Comparison of ENCODE assay signal across 19 cellular contexts in the genomic region with DNA sequence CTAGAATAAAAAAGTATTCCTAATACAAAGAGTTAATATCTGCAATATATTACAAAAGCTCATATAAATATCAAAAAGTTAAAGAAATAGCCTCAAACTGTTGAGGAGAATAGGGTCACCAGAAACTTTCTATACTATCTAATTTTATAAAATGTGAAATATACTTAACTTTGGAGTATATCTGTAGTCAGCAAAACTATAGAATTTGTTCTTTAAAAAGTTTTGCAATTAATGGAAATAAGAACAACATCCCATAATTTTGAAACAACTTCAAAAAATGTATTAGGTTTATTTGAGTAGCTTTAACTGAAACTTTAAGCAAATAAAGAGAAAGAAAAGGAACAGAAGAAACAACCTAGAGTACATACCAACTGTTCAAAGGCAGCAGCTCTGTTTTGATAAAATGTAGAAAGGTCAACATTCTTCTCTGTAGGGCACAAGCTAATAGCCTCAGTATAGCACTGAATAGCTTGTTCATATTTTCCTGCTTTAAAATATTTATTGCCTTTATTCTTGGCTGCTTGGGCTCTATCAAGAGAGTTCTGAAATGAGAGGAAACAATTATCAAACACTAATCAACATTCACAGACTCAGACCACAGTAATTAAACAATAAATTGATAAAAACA. TPM values are rescaled to one million over a fixed set of nuclear protein-coding genes. Genes with fewer than 3 reads are reported as not detected.
DNase-seq lines count a peak whose midpoint lies in the region; ATAC-seq, FAIRE-seq and TF ChIP-seq lines count a peak whose summit lies in the region.
"Had no signal": no experiment of that assay in that cellular context is flagged by ENCODE, and none has a peak within 500 bp of the region (broad histone marks: within the 10 kb centered on the region; RNA-seq: fewer than 3 reads in every experiment).

No MANE protein-coding gene starts in this region.

- intact Hi-C loops in Right ventricle myocardium inferior (cut with DNase I): no loop called here
- intact Hi-C loops in cardiac septum (cut with DNase I): no loop called here
- intact Hi-C loops in left lung (cut with DNase I): no loop called here
- intact Hi-C loops in thyroid gland (cut with DNase I): no loop called here

- no peaks in the 10 kb centered on the region for H3K27me3 ChIP-seq in left lung
- no peaks in the 10 kb centered on the region for H3K27me3 ChIP-seq in thyroid gland
- H3K27me3 ChIP-seq: dorsolateral prefrontal cortex had no signal

- peak; percentile 85 for FAIRE-seq in colon (lab: Jason Lieb, UNC)
- FAIRE-seq: astrocyte had no signal

- H3K4me1 ChIP-seq in left lung (peaks cover 0 to 5% of the 10 kb centered on the region in 2 donors), thyroid gland (peaks cover 25 to 30% of the 10 kb centered on the region in 2 donors)

- peaks cover 0 to 59% of the 10 kb centered on the region in 2 donors for H3K36me3 ChIP-seq in left lung
- H3K36me3 ChIP-seq in thyroid gland: peaks cover 7 to 12% of the 10 kb centered on the region in 2 donors

- no peak overlapping the region for H3K4me3 ChIP-seq in left lung
- H3K4me3 ChIP-seq in thyroid gland (replicated peaks in 1 of 3): no peak overlapping the region
- H3K4me3 ChIP-seq: dorsolateral prefrontal cortex had no signal

- ATAC-seq in Right ventricle myocardium inferior (peak; percentile 79), left lung (peak; percentile 85), HG03469 (IDR thresholded peaks at IDR 0.05; ENCODE audit: unreplicated experiment) (no peak), GM21381 (IDR thresholded peaks at IDR 0.05; ENCODE audit: unreplicated experiment) (no peak)
- ATAC-seq: esophagus mucosa; left colon; stimulated activated naive CD8-positive, alpha-beta T cell treated with anti-CD3 and anti-CD28 coated beads, Interleukin-15, Interleukin-2, amounts not matched to agents 100 U/mL and 50 U/mL, for 24 hours had no signal

- H3K27ac ChIP-seq in left lung (no peak overlapping the region), thyroid gland (peak overlapping the region; percentile 50 to 92 (median 78))
- H3K27ac ChIP-seq: dorsolateral prefrontal cortex, HL-60, KMS-11 had no signal

- peaks cover 0 to 16% of the 10 kb centered on the region in 2 donors for H3K9me3 ChIP-seq in left lung
- H3K9me3 ChIP-seq in thyroid gland: no peaks in the 10 kb centered on the region

- no peak for TF ChIP-seq POLR2A in thyroid gland (IDR thresholded peaks at IDR 0.05)

- TF ChIP-seq CTCF in left lung (IDR thresholded peaks at IDR 0.05): no peak
- no peak for TF ChIP-seq CTCF in thyroid gland (IDR thresholded peaks at IDR 0.05)

- DNase-seq in Right ventricle myocardium inferior (ENCODE audit: missing footprints) (no peak), cardiac septum (ENCODE audit: low spot score) (no peak), left lung (no peak), thyroid gland (no peak), inferior parietal cortex (ENCODE audit: extremely low spot score) (no peak)
- DNase-seq: activated effector memory CD4-positive, alpha-beta T cell treated with Interleukin-2 at 50 U/mL for 16 hours; DMS79 treated with DMSO at 0.1 percent for 48 hours; dorsolateral prefrontal cortex; hypothalamus; left colon; NCI-H1092 treated with DMSO at 0.1 percent for 48 hours; stimulated activated naive CD8-positive, alpha-beta T cell treated with anti-CD3 and anti-CD28 coated beads, Interleukin-15, Interleukin-2, amounts not matched to agents 100 U/mL and 50 U/mL, for 24 hours had no signal

RNA-seq across cellular contexts. Expression of a gene that starts 14.3 kb away (rescaled TPM):
- total RNA-seq in Right ventricle myocardium inferior: 65.9 TPM
- 54.0 TPM for total RNA-seq in cardiac septum
- 10 to 100 TPM; 28.0 to 31.4 TPM for total RNA-seq in left lung
- 10 to 100 TPM; 51.9 to 58.0 (median 53.5) TPM for total RNA-seq in thyroid gland

RNA-seq across cellular contexts. Expression of a gene that starts 14.8 kb away (rescaled TPM):
- total RNA-seq in Right ventricle myocardium inferior (2.4 TPM), cardiac septum (4.6 TPM), left lung (1 to 10 TPM; 1.4 to 2.1 TPM), thyroid gland (10 to 100 TPM in 2 of 4 donors, 1 to 10 TPM in 2; 8.2 to 15.8 (median 9.9) TPM)

RNA-seq across cellular contexts. Expression of a gene that starts 52.0 kb away (rescaled TPM):
- total RNA-seq in Right ventricle myocardium inferior (51.3 TPM), cardiac septum (41.0 TPM), left lung (10 to 100 TPM; 30.8 to 40.8 TPM), thyroid gland (10 to 100 TPM; 38.3 to 59.3 (median 48.8) TPM)

Comparison
In these comparisons a context has a peak if more than half of its experiments do, and no peak if none do; other contexts are left out.
1. ATAC-seq: peak in Right ventricle myocardium inferior (single experiment) and left lung (single experiment); none in HG03469 (single experiment) and GM21381 (single experiment).
2. H3K27ac ChIP-seq: peak in thyroid gland (3 of 3); none in left lung (0 of 2).